ENCODE assay signal across 8 cellular contexts in the genomic region with DNA sequence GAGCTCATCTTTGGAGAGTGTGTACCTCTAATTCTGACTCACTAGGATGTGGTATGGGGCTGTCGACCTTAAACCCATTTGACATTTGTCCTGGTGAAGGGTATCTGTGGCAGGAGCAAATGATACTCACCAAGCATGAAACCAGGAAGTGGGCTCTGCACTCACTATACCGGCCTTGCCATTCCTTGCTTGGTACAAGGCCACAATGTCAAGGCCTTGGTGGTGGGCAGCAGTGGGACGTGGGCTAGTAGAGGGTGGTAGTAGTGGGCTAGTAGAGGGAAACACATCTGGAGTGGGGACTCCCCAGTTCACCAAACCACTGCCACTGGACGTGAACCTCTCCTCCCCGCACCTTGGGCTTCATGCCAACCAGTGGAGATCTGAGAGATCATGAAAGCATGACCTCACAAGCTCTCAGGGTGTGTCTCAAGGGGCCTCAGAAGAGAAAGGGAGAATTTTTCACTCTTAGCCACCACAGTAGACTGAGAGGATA.
DNase-seq lines count a peak whose midpoint lies in the region; ATAC-seq and TF ChIP-seq lines count a peak whose summit lies in the region.

No MANE protein-coding gene starts in this region.

- H3K4me3 Mint-ChIP-seq in activated T-cell treated with anti-CD3 and anti-CD28 coated beads, Interleukin-2, amount 50 U/mL, for 24 hours = no peak overlapping the region
- H3K4me3 Mint-ChIP-seq in T-helper 2 cell treated with Interferon-gamma antibody and Interleukin-4, amounts not matched to agents 5 μg/mL and 100 μg/mL, for 36 hours = no peak overlapping the region
- no peak overlapping the region for H3K4me3 Mint-ChIP-seq in nephron progenitor cell

- no peaks in the 10 kb centered on the region for H3K36me3 Mint-ChIP-seq in activated T-cell treated with anti-CD3 and anti-CD28 coated beads, Interleukin-2, amount 50 U/mL, for 24 hours (ENCODE audit: low read depth)
- no peaks in the 10 kb centered on the region for H3K36me3 Mint-ChIP-seq in T-helper 2 cell treated with Interferon-gamma antibody and Interleukin-4, amounts not matched to agents 5 μg/mL and 100 μg/mL, for 36 hours (ENCODE audit: low read depth)
- H3K36me3 Mint-ChIP-seq in nephron progenitor cell (ENCODE audit: low read depth) = no peaks in the 10 kb centered on the region

- no peaks in the 10 kb centered on the region for H3K27me3 Mint-ChIP-seq in activated T-cell treated with anti-CD3 and anti-CD28 coated beads, Interleukin-2, amount 50 U/mL, for 24 hours
- peaks cover 4% of the 10 kb centered on the region for H3K27me3 Mint-ChIP-seq in T-helper 2 cell treated with Interferon-gamma antibody and Interleukin-4, amounts not matched to agents 5 μg/mL and 100 μg/mL, for 36 hours (ENCODE audit: low read depth)
- peaks cover 5% of the 10 kb centered on the region for H3K27me3 Mint-ChIP-seq in nephron progenitor cell (ENCODE audit: low read depth, poor library complexity)

- H3K4me1 Mint-ChIP-seq in activated T-cell treated with anti-CD3 and anti-CD28 coated beads, Interleukin-2, amount 50 U/mL, for 24 hours (ENCODE audit: low read depth) = peaks cover 24% of the 10 kb centered on the region
- H3K4me1 Mint-ChIP-seq in T-helper 2 cell treated with Interferon-gamma antibody and Interleukin-4, amounts not matched to agents 5 μg/mL and 100 μg/mL, for 36 hours (ENCODE audit: low read depth) = peaks cover 13% of the 10 kb centered on the region
- H3K4me1 Mint-ChIP-seq in nephron progenitor cell = no peaks in the 10 kb centered on the region

- peaks cover 3% of the 10 kb centered on the region for H3K9me3 Mint-ChIP-seq in activated T-cell treated with anti-CD3 and anti-CD28 coated beads, Interleukin-2, amount 50 U/mL, for 24 hours
- no peaks in the 10 kb centered on the region for H3K9me3 Mint-ChIP-seq in T-helper 2 cell treated with Interferon-gamma antibody and Interleukin-4, amounts not matched to agents 5 μg/mL and 100 μg/mL, for 36 hours
- no peaks in the 10 kb centered on the region for H3K9me3 Mint-ChIP-seq in nephron progenitor cell

- TF ChIP-seq CTCF in nephron progenitor cell (IDR thresholded peaks at IDR 0.05) = no peak

- peak; percentile 50 for DNase-seq in activated T-cell treated with anti-CD3 and anti-CD28 coated beads, Interleukin-2, amount 50 U/mL, for 24 hours
- no peak for DNase-seq in activated T-cell treated with anti-CD3 and anti-CD28 coated beads, Interleukin-2, amount 50 U/mL, for 1 hour
- DNase-seq in T-helper 2 cell treated with Interferon-gamma antibody and Interleukin-4, amounts not matched to agents 5 μg/mL and 100 μg/mL, for 36 hours (ENCODE audit: low spot score) = peak; percentile 67
- peak; percentile 80 for DNase-seq in stimulated activated naive CD8-positive, alpha-beta T cell treated with anti-CD3 and anti-CD28 coated beads, Interleukin-15, Interleukin-2, amounts not matched to agents 100 U/mL and 50 U/mL, for 24 hours
- DNase-seq in nephron progenitor cell (no peak), KG1 (lab: John Stamatoyannopoulos, UW) (no peak), midbrain (lab: John Stamatoyannopoulos, UW) (no peak)

- H3K27ac Mint-ChIP-seq in activated T-cell treated with anti-CD3 and anti-CD28 coated beads, Interleukin-2, amount 50 U/mL, for 24 hours = peak overlapping the region; percentile 65
- H3K27ac Mint-ChIP-seq in T-helper 2 cell treated with Interferon-gamma antibody and Interleukin-4, amounts not matched to agents 5 μg/mL and 100 μg/mL, for 36 hours = no peak overlapping the region
- H3K27ac Mint-ChIP-seq in nephron progenitor cell = no peak overlapping the region

- peak; percentile 86 for ATAC-seq in HG02885 (IDR thresholded peaks at IDR 0.05; ENCODE audit: poor library complexity, unreplicated experiment)
- peak; percentile 94 for ATAC-seq in stimulated activated naive CD8-positive, alpha-beta T cell treated with anti-CD3 and anti-CD28 coated beads, Interleukin-15, Interleukin-2, amounts not matched to agents 100 U/mL and 50 U/mL, for 24 hours

Comparison
In these comparisons a context has a peak if more than half of its experiments do, and no peak if none do; other contexts are left out.
1. DNase-seq: peak in activated T-cell treated with anti-CD3 and anti-CD28 coated beads, Interleukin-2, amount 50 U/mL, for 24 hours (single experiment), T-helper 2 cell treated with Interferon-gamma antibody and Interleukin-4, amounts not matched to agents 5 μg/mL and 100 μg/mL, for 36 hours (single experiment) and stimulated activated naive CD8-positive, alpha-beta T cell treated with anti-CD3 and anti-CD28 coated beads, Interleukin-15, Interleukin-2, amounts not matched to agents 100 U/mL and 50 U/mL, for 24 hours (single experiment); none in activated T-cell treated with anti-CD3 and anti-CD28 coated beads, Interleukin-2, amount 50 U/mL, for 1 hour (single experiment), nephron progenitor cell (single experiment), KG1 (single experiment) and midbrain (single experiment).